Comparison of ENCODE assay signal across 2 cellular contexts in genomic region chr1:37860346-37860666, GRCh38.
TF ChIP-seq lines count a peak whose summit lies in the region.

No MANE protein-coding gene starts in this region.

TF ChIP-seq in SK-N-SH, 30 proteins besides CTCF, POLR2A, EP300 and RAD21 (continued from another document):
- TF ChIP-seq ZBTB33 (IDR thresholded peaks at IDR 0.05; ENCODE audit: borderline replicate concordance, low read depth) (no peak), TEAD4 (IDR thresholded peaks at IDR 0.05; ENCODE audit: borderline replicate concordance, insufficient read depth) (no peak)

TF ChIP-seq in SK-N-SH treated with all-trans-retinoic acid at 6 μM for 48 hours, 23 proteins besides CTCF, POLR2A, EP300 and RAD21 (continued from another document):
- no peak for TF ChIP-seq PATZ1 (CRISPR knock-in tag; IDR thresholded peaks at IDR 0.05; ENCODE audit: borderline replicate concordance)
TF ChIP-seq in SK-N-SH treated with all-trans-retinoic acid at 6 μM for 48 hours: peak in this region for 0.
